17 cellular contexts compared by ENCODE assay signal in the genomic region with DNA sequence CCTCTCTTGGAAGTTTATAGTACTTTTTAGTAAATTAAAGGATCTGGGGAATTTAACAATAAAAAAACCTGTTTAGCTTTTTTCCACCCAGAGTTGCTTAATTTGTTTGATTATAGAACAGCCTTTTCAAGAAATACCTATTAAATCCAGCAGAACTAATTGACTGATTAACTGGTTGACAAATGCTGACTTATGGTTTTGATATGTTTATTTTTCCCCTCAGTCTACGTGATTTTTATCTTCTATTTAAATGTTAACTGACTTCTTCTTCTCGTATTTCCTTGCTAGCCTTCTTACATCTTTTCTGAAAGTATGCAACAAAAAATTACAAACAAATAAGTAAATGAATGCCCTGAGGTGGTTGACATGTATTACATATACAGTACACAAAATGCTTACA.
DNase-seq lines count a peak whose midpoint lies in the region; ATAC-seq and TF ChIP-seq lines count a peak whose summit lies in the region.
"Had no signal": no experiment of that assay in that cellular context is flagged by ENCODE, and none has a peak within 500 bp of the region (broad histone marks: within the 10 kb centered on the region; RNA-seq: fewer than 3 reads in every experiment).

No MANE protein-coding gene starts in this region.

- no peaks in the 10 kb centered on the region for H3K79me2 ChIP-seq in GM23338 (replicated peaks; ENCODE audit: insufficient read depth)

- peaks cover 45% of the 10 kb centered on the region for H3K4me1 Mint-ChIP-seq in GM23338
- H3K4me1 Mint-ChIP-seq: CD4-positive, CD25-positive, alpha-beta regulatory T cell had no signal

- H3K9me2 ChIP-seq in GM23338 (ENCODE audit: insufficient read depth): no peaks in the 10 kb centered on the region

- TF ChIP-seq CTCF in 22Rv1 (IDR thresholded peaks at IDR 0.05) (no peak), GM23338 (conservative IDR thresholded peaks at IDR 0.05; ENCODE audit: low read depth in 2 of 2) (no peak), epithelial cell of esophagus (IDR thresholded peaks at IDR 0.05; ENCODE audit: insufficient read depth, low read depth, low read length, missing control alignments) (no peak)

- 0 out of 3 replicates have a peak, but pooled peaks cover 1% of the 10 kb centered on the region for H3K9me3 Mint-ChIP-seq in GM23338
- H3K9me3 Mint-ChIP-seq: H9, HFFc6 had no signal

- no peak overlapping the region for H3K4me2 ChIP-seq in GM23338

- H3K36me3 Mint-ChIP-seq in GM23338 (ENCODE audit: low read depth): 0 out of 3 replicates have a peak, but pooled peaks cover under 1% of the 10 kb centered on the region
- H3K36me3 Mint-ChIP-seq: CD4-positive, CD25-positive, alpha-beta regulatory T cell; CD8-positive, alpha-beta T cell had no signal

- ATAC-seq in GM23338: no peak
- ATAC-seq: CD8-positive, alpha-beta T cell; HCT116 had no signal

- H3K36me3 ChIP-seq in GM23338 (ENCODE audit: insufficient read depth) (no peaks in the 10 kb centered on the region), SJCRH30 (no peaks in the 10 kb centered on the region)

- peaks cover 2% of the 10 kb centered on the region for H3K27me3 Mint-ChIP-seq in GM23338 (ENCODE audit: insufficient read depth, low read depth, poor library complexity)
- H3K27me3 Mint-ChIP-seq: CD4-positive, CD25-positive, alpha-beta regulatory T cell had no signal

- H3K27ac ChIP-seq in 22Rv1: peak overlapping the region; percentile 48
- H3K27ac ChIP-seq in GM23338 (ENCODE audit: low read depth): no peak overlapping the region
- peak overlapping the region; percentile 86 for H3K27ac ChIP-seq in SJCRH30
- H3K27ac ChIP-seq: GM23248 had no signal

- no peaks in the 10 kb centered on the region for H3F3A ChIP-seq in GM23338 (replicated peaks; ENCODE audit: low read depth)

- no peak overlapping the region for H2AFZ ChIP-seq in GM23338
- H2AFZ ChIP-seq: GM23248 had no signal

- peaks cover 4% of the 10 kb centered on the region for H3K9me3 ChIP-seq in SJCRH30 (replicated peaks)
- H3K9me3 ChIP-seq: Caco-2 had no signal

- no peaks in the 10 kb centered on the region for H3K27me3 ChIP-seq in GM23338 (ENCODE audit: insufficient read depth)
- H3K27me3 ChIP-seq in SJCRH30: no peaks in the 10 kb centered on the region

- H3K4me1 ChIP-seq in GM23338 (ENCODE audit: insufficient read depth) (peaks cover 37% of the 10 kb centered on the region), SJCRH30 (peaks cover 47% of the 10 kb centered on the region)
- H3K4me1 ChIP-seq: Caco-2 had no signal

- no peaks in the 10 kb centered on the region for H4K20me1 ChIP-seq in GM23338 (replicated peaks; ENCODE audit: insufficient read depth)

- 0 out of 2 replicates have a peak overlapping the region, but pooled peaks have one; percentile 7 for H3K27ac Mint-ChIP-seq in GM23338
- H3K27ac Mint-ChIP-seq: CD4-positive, CD25-positive, alpha-beta regulatory T cell; CD8-positive, alpha-beta T cell; HFFc6 had no signal

- no peak overlapping the region for H3K4me3 Mint-ChIP-seq in GM23338
- H3K4me3 Mint-ChIP-seq: CD4-positive, CD25-positive, alpha-beta regulatory T cell; CD8-positive, alpha-beta T cell; H9; HFFc6 had no signal

- H3K4me3 ChIP-seq in GM23338 (no peak overlapping the region), SJCRH30 (no peak overlapping the region), epithelial cell of esophagus (ENCODE audit: low read length) (no peak overlapping the region)
- H3K4me3 ChIP-seq: GM23248 had no signal

- DNase-seq in GM23338 (ENCODE audit: low spot score): no peak
- peak in 1 of 2 experiments; percentile 78 for DNase-seq in SJCRH30
- peak; percentile 29 for DNase-seq in epithelial cell of esophagus (ENCODE audit: low read depth)
- DNase-seq in anterior cingulate cortex (lab: John Stamatoyannopoulos, UW): no peak
- no peak for DNase-seq in effector CD8-positive, alpha-beta T cell (lab: John Stamatoyannopoulos, UW)
- no peak for DNase-seq in NCI-H345 (lab: John Stamatoyannopoulos, UW)
- DNase-seq: C1 segment of cervical spinal cord; Caco-2; CD4-positive, CD25-positive, alpha-beta regulatory T cell; CD8-positive, alpha-beta T cell; DMS153; DND-41; H9; HFFc6 had no signal

TF ChIP-seq in GM23338, 12 proteins besides CTCF, POLR2A, EP300 and RAD21:
- TF ChIP-seq NANOG (IDR thresholded peaks at IDR 0.05; ENCODE audit: borderline replicate concordance): no peak
- TF ChIP-seq, protein P1, sequence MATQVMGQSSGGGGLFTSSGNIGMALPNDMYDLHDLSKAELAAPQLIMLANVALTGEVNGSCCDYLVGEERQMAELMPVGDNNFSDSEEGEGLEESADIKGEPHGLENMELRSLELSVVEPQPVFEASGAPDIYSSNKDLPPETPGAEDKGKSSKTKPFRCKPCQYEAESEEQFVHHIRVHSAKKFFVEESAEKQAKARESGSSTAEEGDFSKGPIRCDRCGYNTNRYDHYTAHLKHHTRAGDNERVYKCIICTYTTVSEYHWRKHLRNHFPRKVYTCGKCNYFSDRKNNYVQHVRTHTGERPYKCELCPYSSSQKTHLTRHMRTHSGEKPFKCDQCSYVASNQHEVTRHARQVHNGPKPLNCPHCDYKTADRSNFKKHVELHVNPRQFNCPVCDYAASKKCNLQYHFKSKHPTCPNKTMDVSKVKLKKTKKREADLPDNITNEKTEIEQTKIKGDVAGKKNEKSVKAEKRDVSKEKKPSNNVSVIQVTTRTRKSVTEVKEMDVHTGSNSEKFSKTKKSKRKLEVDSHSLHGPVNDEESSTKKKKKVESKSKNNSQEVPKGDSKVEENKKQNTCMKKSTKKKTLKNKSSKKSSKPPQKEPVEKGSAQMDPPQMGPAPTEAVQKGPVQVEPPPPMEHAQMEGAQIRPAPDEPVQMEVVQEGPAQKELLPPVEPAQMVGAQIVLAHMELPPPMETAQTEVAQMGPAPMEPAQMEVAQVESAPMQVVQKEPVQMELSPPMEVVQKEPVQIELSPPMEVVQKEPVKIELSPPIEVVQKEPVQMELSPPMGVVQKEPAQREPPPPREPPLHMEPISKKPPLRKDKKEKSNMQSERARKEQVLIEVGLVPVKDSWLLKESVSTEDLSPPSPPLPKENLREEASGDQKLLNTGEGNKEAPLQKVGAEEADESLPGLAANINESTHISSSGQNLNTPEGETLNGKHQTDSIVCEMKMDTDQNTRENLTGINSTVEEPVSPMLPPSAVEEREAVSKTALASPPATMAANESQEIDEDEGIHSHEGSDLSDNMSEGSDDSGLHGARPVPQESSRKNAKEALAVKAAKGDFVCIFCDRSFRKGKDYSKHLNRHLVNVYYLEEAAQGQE (IDR thresholded peaks at IDR 0.05; ENCODE audit: unreplicated experiment): no peak
TF ChIP-seq in GM23338: peak in this region for 0.
